In the genomic region with DNA sequence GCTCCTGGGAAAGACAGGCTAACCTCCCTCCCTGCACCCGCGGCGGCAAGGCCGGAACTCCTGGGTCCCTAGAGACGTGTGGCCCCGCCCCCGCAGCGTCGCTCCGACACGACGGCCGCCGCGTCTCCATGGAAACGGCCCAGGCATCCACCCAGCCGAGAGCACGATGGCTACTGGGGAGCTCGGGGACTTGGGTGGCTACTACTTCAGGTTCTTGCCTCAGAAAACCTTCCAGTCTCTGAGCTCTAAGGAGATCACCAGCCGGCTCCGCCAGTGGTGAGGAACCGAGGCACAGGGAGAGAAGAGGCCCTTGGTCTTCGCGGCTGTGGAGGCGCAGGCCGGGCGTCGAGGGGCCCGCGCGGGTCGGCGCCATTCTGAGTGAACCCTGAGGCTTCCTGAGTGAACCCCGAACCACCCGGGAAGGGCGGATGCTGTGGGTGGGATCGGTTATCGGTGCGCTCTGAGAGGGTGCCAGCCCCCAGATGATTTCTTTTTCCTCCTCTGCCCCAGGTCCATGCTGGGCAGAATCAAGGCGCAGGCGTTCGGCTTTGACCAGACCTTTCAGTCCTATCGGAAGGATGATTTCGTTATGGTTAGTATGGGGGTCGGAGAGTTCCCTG, we compare ENCODE assay signal across 1 cellular context.
TF ChIP-seq lines count a peak whose summit lies in the region.

A gene (plus strand): TSS at position 133 of the 620 bp plus-strand sequence. CDS start 34 bp downstream, at position 167.

TF ChIP-seq in WTC11, 78 proteins besides CTCF, POLR2A, EP300 and RAD21 (continued from another document):
- TF ChIP-seq, protein P1, sequence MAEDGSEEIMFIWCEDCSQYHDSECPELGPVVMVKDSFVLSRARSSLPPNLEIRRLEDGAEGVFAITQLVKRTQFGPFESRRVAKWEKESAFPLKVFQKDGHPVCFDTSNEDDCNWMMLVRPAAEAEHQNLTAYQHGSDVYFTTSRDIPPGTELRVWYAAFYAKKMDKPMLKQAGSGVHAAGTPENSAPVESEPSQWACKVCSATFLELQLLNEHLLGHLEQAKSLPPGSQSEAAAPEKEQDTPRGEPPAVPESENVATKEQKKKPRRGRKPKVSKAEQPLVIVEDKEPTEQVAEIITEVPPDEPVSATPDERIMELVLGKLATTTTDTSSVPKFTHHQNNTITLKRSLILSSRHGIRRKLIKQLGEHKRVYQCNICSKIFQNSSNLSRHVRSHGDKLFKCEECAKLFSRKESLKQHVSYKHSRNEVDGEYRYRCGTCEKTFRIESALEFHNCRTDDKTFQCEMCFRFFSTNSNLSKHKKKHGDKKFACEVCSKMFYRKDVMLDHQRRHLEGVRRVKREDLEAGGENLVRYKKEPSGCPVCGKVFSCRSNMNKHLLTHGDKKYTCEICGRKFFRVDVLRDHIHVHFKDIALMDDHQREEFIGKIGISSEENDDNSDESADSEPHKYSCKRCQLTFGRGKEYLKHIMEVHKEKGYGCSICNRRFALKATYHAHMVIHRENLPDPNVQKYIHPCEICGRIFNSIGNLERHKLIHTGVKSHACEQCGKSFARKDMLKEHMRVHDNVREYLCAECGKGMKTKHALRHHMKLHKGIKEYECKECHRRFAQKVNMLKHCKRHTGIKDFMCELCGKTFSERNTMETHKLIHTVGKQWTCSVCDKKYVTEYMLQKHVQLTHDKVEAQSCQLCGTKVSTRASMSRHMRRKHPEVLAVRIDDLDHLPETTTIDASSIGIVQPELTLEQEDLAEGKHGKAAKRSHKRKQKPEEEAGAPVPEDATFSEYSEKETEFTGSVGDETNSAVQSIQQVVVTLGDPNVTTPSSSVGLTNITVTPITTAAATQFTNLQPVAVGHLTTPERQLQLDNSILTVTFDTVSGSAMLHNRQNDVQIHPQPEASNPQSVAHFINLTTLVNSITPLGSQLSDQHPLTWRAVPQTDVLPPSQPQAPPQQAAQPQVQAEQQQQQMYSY (CRISPR knock-in tag; IDR thresholded peaks at IDR 0.05): no peak
- TF ChIP-seq, protein P2, sequence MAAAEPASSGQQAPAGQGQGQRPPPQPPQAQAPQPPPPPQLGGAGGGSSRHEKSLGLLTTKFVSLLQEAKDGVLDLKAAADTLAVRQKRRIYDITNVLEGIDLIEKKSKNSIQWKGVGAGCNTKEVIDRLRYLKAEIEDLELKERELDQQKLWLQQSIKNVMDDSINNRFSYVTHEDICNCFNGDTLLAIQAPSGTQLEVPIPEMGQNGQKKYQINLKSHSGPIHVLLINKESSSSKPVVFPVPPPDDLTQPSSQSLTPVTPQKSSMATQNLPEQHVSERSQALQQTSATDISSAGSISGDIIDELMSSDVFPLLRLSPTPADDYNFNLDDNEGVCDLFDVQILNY (CRISPR knock-in tag; IDR thresholded peaks at IDR 0.05): peak; percentile 74; the same call in 1 of the 2 replicates
- TF ChIP-seq NR1H2 (CRISPR knock-in tag; IDR thresholded peaks at IDR 0.05) (no peak), OVOL2 (CRISPR knock-in tag; IDR thresholded peaks at IDR 0.05; ENCODE audit: borderline replicate concordance) (no peak), ZBTB21 (CRISPR knock-in tag; IDR thresholded peaks at IDR 0.05; ENCODE audit: borderline replicate concordance) (peak; percentile 68; the same call in 1 of the 2 replicates), JUN (CRISPR knock-in tag; IDR thresholded peaks at IDR 0.05) (no peak), TEAD1 (CRISPR knock-in tag; IDR thresholded peaks at IDR 0.05) (peak; percentile 50; the same call in 1 of the 2 replicates), SP1 (CRISPR knock-in tag; conservative IDR thresholded peaks at IDR 0.05) (peak; percentile 49; the same call in 1 of the 2 replicates), CREM (CRISPR knock-in tag; IDR thresholded peaks at IDR 0.05) (peak; percentile 48; the same call in 1 of the 2 replicates), MYBL2 (CRISPR knock-in tag; IDR thresholded peaks at IDR 0.05) (0 out of 2 replicates have a peak, but pooled peaks have one; percentile 46), FOXP1 (CRISPR knock-in tag; IDR thresholded peaks at IDR 0.05; ENCODE audit: borderline replicate concordance) (0 out of 2 replicates have a peak, but pooled peaks have one; percentile 32), CBFB (CRISPR knock-in tag; IDR thresholded peaks at IDR 0.05; ENCODE audit: low read depth) (no peak), TP53 (CRISPR knock-in tag; IDR thresholded peaks at IDR 0.05) (no peak)
- TF ChIP-seq, protein P3, sequence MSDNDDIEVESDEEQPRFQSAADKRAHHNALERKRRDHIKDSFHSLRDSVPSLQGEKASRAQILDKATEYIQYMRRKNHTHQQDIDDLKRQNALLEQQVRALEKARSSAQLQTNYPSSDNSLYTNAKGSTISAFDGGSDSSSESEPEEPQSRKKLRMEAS (CRISPR knock-in tag; IDR thresholded peaks at IDR 0.05): peak; percentile 93
- TF ChIP-seq, protein P4, sequence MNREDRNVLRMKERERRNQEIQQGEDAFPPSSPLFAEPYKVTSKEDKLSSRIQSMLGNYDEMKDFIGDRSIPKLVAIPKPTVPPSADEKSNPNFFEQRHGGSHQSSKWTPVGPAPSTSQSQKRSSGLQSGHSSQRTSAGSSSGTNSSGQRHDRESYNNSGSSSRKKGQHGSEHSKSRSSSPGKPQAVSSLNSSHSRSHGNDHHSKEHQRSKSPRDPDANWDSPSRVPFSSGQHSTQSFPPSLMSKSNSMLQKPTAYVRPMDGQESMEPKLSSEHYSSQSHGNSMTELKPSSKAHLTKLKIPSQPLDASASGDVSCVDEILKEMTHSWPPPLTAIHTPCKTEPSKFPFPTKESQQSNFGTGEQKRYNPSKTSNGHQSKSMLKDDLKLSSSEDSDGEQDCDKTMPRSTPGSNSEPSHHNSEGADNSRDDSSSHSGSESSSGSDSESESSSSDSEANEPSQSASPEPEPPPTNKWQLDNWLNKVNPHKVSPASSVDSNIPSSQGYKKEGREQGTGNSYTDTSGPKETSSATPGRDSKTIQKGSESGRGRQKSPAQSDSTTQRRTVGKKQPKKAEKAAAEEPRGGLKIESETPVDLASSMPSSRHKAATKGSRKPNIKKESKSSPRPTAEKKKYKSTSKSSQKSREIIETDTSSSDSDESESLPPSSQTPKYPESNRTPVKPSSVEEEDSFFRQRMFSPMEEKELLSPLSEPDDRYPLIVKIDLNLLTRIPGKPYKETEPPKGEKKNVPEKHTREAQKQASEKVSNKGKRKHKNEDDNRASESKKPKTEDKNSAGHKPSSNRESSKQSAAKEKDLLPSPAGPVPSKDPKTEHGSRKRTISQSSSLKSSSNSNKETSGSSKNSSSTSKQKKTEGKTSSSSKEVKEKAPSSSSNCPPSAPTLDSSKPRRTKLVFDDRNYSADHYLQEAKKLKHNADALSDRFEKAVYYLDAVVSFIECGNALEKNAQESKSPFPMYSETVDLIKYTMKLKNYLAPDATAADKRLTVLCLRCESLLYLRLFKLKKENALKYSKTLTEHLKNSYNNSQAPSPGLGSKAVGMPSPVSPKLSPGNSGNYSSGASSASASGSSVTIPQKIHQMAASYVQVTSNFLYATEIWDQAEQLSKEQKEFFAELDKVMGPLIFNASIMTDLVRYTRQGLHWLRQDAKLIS (CRISPR knock-in tag; IDR thresholded peaks at IDR 0.05; ENCODE audit: borderline replicate concordance): peak; percentile 30; the same call in 1 of the 2 replicates
- TF ChIP-seq, protein P5, sequence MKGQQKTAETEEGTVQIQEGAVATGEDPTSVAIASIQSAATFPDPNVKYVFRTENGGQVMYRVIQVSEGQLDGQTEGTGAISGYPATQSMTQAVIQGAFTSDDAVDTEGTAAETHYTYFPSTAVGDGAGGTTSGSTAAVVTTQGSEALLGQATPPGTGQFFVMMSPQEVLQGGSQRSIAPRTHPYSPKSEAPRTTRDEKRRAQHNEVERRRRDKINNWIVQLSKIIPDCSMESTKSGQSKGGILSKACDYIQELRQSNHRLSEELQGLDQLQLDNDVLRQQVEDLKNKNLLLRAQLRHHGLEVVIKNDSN (CRISPR knock-in tag; IDR thresholded peaks at IDR 0.05): peak; percentile 34; the same call in 1 of the 2 replicates
TF ChIP-seq in WTC11: peak in this region for 11.
